ENCODE assay signal across 1 cellular context in genomic region chr11:14376920-14377319, GRCh38.
TF ChIP-seq lines count a peak whose summit lies in the region.

No MANE protein-coding gene starts in this region.

TF ChIP-seq in H1, 55 proteins besides CTCF, POLR2A, EP300 and RAD21:
- TF ChIP-seq, protein P1, sequence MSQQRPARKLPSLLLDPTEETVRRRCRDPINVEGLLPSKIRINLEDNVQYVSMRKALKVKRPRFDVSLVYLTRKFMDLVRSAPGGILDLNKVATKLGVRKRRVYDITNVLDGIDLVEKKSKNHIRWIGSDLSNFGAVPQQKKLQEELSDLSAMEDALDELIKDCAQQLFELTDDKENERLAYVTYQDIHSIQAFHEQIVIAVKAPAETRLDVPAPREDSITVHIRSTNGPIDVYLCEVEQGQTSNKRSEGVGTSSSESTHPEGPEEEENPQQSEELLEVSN (IDR thresholded peaks at IDR 0.05), result no peak
- TF ChIP-seq HDAC2 (IDR thresholded peaks at IDR 0.05; ENCODE audit: borderline replicate concordance in 1 of 2, low read depth in 2 of 2, low read length in 2 of 2) (no peak), CBX8 (IDR thresholded peaks at IDR 0.05; ENCODE audit: borderline replicate concordance, low read depth, low read length) (no peak), MAFK (IDR thresholded peaks at IDR 0.05; ENCODE audit: low read depth, low read length) (no peak), SP4 (IDR thresholded peaks at IDR 0.05; ENCODE audit: low read length) (no peak), SP1 (IDR thresholded peaks at IDR 0.05; ENCODE audit: low read depth, low read length) (no peak), NRF1 (IDR thresholded peaks at IDR 0.05; ENCODE audit: low read depth, low read length) (no peak), HDAC6 (IDR thresholded peaks at IDR 0.05; ENCODE audit: low read depth, low read length) (no peak), SIRT6 (IDR thresholded peaks at IDR 0.05; ENCODE audit: low read length) (no peak), BCL11A (IDR thresholded peaks at IDR 0.05; ENCODE audit: low read depth in 2 of 2, low read length in 2 of 2) (no peak), KDM1A (IDR thresholded peaks at IDR 0.05; ENCODE audit: borderline replicate concordance, low read length) (no peak), RXRA (IDR thresholded peaks at IDR 0.05; ENCODE audit: insufficient read depth, low read depth, low read length) (no peak), ZNF274 (IDR thresholded peaks at IDR 0.05; ENCODE audit: borderline replicate concordance, extremely low read depth, low read length) (no peak), FOSL1 (IDR thresholded peaks at IDR 0.05; ENCODE audit: insufficient read depth, low read depth, low read length) (no peak)
TF ChIP-seq in H1: peak in this region for 0.
